ENCODE assay signal across 1 cellular context in the genomic region with DNA sequence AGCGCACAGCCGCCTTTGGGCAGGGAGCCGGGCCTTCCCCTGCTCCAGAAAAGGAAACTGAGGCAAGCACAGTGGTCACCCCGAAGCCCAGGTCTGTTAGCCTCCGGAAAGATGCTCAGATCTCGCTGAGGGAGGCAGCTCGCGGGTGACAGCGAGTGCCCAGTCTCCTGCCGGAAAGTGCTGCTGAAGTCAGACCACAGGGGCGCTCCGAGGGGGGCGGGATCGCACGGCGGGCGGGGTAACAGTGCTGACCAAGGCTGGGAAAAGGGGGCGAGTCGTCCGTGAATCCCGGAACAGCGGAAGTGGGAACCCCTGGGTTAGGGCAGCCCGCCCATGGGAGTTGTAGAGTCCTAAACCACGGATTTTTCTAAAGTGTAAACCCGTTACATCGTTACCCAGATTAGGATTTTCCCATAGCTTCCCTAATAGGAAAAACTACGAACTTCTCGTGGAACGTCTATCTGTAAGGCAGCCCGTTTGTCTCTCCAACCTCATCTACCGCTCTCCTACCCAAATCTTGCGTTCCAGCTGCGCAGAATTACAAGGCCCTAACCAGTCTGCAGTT.
A peak's percentile ranks its signal among the peaks of the same experiment; 100 is the strongest.
TF ChIP-seq lines count a peak whose summit lies in the region.

No MANE protein-coding gene starts in this region.

TF ChIP-seq in HepG2, 621 proteins besides CTCF, POLR2A, EP300 and RAD21 (continued from another document and continues in another):
- TF ChIP-seq, protein P1, sequence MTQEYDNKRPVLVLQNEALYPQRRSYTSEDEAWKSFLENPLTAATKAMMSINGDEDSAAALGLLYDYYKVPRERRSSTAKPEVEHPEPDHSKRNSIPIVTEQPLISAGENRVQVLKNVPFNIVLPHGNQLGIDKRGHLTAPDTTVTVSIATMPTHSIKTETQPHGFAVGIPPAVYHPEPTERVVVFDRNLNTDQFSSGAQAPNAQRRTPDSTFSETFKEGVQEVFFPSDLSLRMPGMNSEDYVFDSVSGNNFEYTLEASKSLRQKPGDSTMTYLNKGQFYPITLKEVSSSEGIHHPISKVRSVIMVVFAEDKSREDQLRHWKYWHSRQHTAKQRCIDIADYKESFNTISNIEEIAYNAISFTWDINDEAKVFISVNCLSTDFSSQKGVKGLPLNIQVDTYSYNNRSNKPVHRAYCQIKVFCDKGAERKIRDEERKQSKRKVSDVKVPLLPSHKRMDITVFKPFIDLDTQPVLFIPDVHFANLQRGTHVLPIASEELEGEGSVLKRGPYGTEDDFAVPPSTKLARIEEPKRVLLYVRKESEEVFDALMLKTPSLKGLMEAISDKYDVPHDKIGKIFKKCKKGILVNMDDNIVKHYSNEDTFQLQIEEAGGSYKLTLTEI (CRISPR knock-in tag; conservative IDR thresholded peaks at IDR 0.05), result no peak
- TF ChIP-seq ZNF546 (CRISPR knock-in tag; conservative IDR thresholded peaks at IDR 0.05) (no peak), RARG (CRISPR knock-in tag; IDR thresholded peaks at IDR 0.05; ENCODE audit: low read depth) (no peak), ZNF446 (CRISPR knock-in tag; IDR thresholded peaks at IDR 0.05) (0 out of 2 replicates have a peak, but pooled peaks have one; percentile 42), XRCC5 (optimal IDR thresholded peaks at IDR 0.05; ENCODE audit: low read length) (no peak), FOXO1 (CRISPR knock-in tag; IDR thresholded peaks at IDR 0.05) (no peak), ZFP37 (CRISPR knock-in tag; IDR thresholded peaks at IDR 0.05; ENCODE audit: borderline replicate concordance) (no peak), ZC3H13 (CRISPR knock-in tag; IDR thresholded peaks at IDR 0.05) (no peak), POLR2AphosphoS5 (IDR thresholded peaks at IDR 0.05; ENCODE audit: low read depth, low read length) (peak; percentile 43; the same call in 1 of the 2 replicates), SNAPC2 (CRISPR knock-in tag; IDR thresholded peaks at IDR 0.05) (no peak), PLRG1 (conservative IDR thresholded peaks at IDR 0.05) (no peak), ZBTB20 (CRISPR knock-in tag; IDR thresholded peaks at IDR 0.05; ENCODE audit: borderline replicate concordance, low read depth) (no peak), NFIC (IDR thresholded peaks at IDR 0.05; ENCODE audit: low read length) (0 out of 2 replicates have a peak, but pooled peaks have one; percentile 19), ZNF589 (CRISPR knock-in tag; conservative IDR thresholded peaks at IDR 0.05) (no peak), GATAD1 (CRISPR knock-in tag; IDR thresholded peaks at IDR 0.05) (no peak), ZNF143 (CRISPR knock-in tag; IDR thresholded peaks at IDR 0.05) (no peak), MLLT10 (CRISPR knock-in tag; IDR thresholded peaks at IDR 0.05) (no peak), ZNF75D (CRISPR knock-in tag; IDR thresholded peaks at IDR 0.05; ENCODE audit: borderline replicate concordance) (no peak), ZNF598 (CRISPR knock-in tag; IDR thresholded peaks at IDR 0.05; ENCODE audit: borderline replicate concordance) (no peak), ZNF549 (CRISPR knock-in tag; IDR thresholded peaks at IDR 0.05) (no peak), ZBTB3 (CRISPR knock-in tag; IDR thresholded peaks at IDR 0.05; ENCODE audit: borderline replicate concordance, low read depth) (no peak), KLF15 (CRISPR knock-in tag; IDR thresholded peaks at IDR 0.05; ENCODE audit: borderline replicate concordance) (no peak; the same call in 1 of the 2 replicates), FIP1L1 (IDR thresholded peaks at IDR 0.05; ENCODE audit: borderline replicate concordance, insufficient read depth, low read depth, low read length) (no peak), CBX2 (IDR thresholded peaks at IDR 0.05; ENCODE audit: low read depth, low read length) (no peak), CBX2 (CRISPR knock-in tag; IDR thresholded peaks at IDR 0.05; ENCODE audit: low read depth) (no peak), ZNF468 (CRISPR knock-in tag; IDR thresholded peaks at IDR 0.05) (no peak), GATAD2A (CRISPR knock-in tag; IDR thresholded peaks at IDR 0.05) (peak; percentile 24; the same call in 1 of the 2 replicates), NFE2L2 (IDR thresholded peaks at IDR 0.05; ENCODE audit: low read length) (no peak), ZNF264 (CRISPR knock-in tag; IDR thresholded peaks at IDR 0.05) (0 out of 2 replicates have a peak, but pooled peaks have one; percentile 20)
- TF ChIP-seq, protein P2, sequence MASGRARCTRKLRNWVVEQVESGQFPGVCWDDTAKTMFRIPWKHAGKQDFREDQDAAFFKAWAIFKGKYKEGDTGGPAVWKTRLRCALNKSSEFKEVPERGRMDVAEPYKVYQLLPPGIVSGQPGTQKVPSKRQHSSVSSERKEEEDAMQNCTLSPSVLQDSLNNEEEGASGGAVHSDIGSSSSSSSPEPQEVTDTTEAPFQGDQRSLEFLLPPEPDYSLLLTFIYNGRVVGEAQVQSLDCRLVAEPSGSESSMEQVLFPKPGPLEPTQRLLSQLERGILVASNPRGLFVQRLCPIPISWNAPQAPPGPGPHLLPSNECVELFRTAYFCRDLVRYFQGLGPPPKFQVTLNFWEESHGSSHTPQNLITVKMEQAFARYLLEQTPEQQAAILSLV (CRISPR knock-in tag; IDR thresholded peaks at IDR 0.05; ENCODE audit: borderline replicate concordance), result no peak
- TF ChIP-seq, protein P3, sequence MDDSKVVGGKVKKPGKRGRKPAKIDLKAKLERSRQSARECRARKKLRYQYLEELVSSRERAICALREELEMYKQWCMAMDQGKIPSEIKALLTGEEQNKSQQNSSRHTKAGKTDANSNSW (CRISPR knock-in tag; IDR thresholded peaks at IDR 0.05; ENCODE audit: borderline replicate concordance), result no peak
- TF ChIP-seq, protein P4, sequence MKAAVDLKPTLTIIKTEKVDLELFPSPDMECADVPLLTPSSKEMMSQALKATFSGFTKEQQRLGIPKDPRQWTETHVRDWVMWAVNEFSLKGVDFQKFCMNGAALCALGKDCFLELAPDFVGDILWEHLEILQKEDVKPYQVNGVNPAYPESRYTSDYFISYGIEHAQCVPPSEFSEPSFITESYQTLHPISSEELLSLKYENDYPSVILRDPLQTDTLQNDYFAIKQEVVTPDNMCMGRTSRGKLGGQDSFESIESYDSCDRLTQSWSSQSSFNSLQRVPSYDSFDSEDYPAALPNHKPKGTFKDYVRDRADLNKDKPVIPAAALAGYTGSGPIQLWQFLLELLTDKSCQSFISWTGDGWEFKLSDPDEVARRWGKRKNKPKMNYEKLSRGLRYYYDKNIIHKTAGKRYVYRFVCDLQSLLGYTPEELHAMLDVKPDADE (CRISPR knock-in tag; IDR thresholded peaks at IDR 0.05), result no peak
- TF ChIP-seq, protein P5, sequence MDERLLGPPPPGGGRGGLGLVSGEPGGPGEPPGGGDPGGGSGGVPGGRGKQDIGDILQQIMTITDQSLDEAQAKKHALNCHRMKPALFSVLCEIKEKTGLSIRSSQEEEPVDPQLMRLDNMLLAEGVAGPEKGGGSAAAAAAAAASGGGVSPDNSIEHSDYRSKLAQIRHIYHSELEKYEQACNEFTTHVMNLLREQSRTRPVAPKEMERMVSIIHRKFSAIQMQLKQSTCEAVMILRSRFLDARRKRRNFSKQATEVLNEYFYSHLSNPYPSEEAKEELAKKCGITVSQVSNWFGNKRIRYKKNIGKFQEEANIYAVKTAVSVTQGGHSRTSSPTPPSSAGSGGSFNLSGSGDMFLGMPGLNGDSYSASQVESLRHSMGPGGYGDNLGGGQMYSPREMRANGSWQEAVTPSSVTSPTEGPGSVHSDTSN (CRISPR knock-in tag; IDR thresholded peaks at IDR 0.05), result no peak
- TF ChIP-seq, protein P6, sequence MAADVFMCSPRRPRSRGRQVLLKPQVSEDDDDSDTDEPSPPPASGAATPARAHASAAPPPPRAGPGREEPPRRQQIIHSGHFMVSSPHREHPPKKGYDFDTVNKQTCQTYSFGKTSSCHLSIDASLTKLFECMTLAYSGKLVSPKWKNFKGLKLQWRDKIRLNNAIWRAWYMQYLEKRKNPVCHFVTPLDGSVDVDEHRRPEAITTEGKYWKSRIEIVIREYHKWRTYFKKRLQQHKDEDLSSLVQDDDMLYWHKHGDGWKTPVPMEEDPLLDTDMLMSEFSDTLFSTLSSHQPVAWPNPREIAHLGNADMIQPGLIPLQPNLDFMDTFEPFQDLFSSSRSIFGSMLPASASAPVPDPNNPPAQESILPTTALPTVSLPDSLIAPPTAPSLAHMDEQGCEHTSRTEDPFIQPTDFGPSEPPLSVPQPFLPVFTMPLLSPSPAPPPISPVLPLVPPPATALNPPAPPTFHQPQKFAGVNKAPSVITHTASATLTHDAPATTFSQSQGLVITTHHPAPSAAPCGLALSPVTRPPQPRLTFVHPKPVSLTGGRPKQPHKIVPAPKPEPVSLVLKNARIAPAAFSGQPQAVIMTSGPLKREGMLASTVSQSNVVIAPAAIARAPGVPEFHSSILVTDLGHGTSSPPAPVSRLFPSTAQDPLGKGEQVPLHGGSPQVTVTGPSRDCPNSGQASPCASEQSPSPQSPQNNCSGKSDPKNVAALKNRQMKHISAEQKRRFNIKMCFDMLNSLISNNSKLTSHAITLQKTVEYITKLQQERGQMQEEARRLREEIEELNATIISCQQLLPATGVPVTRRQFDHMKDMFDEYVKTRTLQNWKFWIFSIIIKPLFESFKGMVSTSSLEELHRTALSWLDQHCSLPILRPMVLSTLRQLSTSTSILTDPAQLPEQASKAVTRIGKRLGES (CRISPR knock-in tag; IDR thresholded peaks at IDR 0.05; ENCODE audit: borderline replicate concordance), result no peak
- TF ChIP-seq, protein P7, sequence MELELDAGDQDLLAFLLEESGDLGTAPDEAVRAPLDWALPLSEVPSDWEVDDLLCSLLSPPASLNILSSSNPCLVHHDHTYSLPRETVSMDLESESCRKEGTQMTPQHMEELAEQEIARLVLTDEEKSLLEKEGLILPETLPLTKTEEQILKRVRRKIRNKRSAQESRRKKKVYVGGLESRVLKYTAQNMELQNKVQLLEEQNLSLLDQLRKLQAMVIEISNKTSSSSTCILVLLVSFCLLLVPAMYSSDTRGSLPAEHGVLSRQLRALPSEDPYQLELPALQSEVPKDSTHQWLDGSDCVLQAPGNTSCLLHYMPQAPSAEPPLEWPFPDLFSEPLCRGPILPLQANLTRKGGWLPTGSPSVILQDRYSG (CRISPR knock-in tag; IDR thresholded peaks at IDR 0.05), result no peak
- TF ChIP-seq, protein P8, sequence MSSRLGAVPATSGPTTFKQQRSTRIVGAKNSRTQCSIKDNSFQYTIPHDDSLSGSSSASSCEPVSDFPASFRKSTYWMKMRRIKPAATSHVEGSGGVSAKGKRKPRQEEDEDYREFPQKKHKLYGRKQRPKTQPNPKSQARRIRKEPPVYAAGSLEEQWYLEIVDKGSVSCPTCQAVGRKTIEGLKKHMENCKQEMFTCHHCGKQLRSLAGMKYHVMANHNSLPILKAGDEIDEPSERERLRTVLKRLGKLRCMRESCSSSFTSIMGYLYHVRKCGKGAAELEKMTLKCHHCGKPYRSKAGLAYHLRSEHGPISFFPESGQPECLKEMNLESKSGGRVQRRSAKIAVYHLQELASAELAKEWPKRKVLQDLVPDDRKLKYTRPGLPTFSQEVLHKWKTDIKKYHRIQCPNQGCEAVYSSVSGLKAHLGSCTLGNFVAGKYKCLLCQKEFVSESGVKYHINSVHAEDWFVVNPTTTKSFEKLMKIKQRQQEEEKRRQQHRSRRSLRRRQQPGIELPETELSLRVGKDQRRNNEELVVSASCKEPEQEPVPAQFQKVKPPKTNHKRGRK (CRISPR knock-in tag; IDR thresholded peaks at IDR 0.05), result no peak
- TF ChIP-seq, protein P9, sequence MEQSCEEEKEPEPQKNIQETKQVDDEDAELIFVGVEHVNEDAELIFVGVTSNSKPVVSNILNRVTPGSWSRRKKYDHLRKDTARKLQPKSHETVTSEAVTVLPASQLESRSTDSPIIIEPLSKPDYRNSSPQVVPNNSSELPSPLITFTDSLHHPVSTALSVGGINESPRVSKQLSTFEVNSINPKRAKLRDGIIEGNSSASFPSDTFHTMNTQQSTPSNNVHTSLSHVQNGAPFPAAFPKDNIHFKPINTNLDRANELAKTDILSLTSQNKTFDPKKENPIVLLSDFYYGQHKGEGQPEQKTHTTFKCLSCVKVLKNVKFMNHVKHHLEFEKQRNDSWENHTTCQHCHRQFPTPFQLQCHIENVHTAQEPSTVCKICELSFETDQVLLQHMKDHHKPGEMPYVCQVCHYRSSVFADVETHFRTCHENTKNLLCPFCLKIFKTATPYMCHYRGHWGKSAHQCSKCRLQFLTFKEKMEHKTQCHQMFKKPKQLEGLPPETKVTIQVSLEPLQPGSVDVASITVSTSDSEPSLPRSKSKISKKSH (CRISPR knock-in tag; IDR thresholded peaks at IDR 0.05; ENCODE audit: borderline replicate concordance), result peak; percentile 96
- TF ChIP-seq, protein P10, sequence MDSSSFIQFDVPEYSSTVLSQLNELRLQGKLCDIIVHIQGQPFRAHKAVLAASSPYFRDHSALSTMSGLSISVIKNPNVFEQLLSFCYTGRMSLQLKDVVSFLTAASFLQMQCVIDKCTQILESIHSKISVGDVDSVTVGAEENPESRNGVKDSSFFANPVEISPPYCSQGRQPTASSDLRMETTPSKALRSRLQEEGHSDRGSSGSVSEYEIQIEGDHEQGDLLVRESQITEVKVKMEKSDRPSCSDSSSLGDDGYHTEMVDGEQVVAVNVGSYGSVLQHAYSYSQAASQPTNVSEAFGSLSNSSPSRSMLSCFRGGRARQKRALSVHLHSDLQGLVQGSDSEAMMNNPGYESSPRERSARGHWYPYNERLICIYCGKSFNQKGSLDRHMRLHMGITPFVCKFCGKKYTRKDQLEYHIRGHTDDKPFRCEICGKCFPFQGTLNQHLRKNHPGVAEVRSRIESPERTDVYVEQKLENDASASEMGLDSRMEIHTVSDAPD (CRISPR knock-in tag; IDR thresholded peaks at IDR 0.05), result no peak
- TF ChIP-seq, protein P11, sequence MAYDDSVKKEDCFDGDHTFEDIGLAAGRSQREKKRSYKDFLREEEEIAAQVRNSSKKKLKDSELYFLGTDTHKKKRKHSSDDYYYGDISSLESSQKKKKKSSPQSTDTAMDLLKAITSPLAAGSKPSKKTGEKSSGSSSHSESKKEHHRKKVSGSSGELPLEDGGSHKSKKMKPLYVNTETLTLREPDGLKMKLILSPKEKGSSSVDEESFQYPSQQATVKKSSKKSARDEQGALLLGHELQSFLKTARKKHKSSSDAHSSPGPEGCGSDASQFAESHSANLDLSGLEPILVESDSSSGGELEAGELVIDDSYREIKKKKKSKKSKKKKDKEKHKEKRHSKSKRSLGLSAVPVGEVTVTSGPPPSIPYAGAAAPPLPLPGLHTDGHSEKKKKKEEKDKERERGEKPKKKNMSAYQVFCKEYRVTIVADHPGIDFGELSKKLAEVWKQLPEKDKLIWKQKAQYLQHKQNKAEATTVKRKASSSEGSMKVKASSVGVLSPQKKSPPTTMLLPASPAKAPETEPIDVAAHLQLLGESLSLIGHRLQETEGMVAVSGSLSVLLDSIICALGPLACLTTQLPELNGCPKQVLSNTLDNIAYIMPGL (CRISPR knock-in tag; IDR thresholded peaks at IDR 0.05; ENCODE audit: borderline replicate concordance in 1 of 2, low read depth in 1 of 2), result peak in 1 of 2 experiments; percentile 27; a peak in 1 of 4 replicates
- TF ChIP-seq, protein P12, sequence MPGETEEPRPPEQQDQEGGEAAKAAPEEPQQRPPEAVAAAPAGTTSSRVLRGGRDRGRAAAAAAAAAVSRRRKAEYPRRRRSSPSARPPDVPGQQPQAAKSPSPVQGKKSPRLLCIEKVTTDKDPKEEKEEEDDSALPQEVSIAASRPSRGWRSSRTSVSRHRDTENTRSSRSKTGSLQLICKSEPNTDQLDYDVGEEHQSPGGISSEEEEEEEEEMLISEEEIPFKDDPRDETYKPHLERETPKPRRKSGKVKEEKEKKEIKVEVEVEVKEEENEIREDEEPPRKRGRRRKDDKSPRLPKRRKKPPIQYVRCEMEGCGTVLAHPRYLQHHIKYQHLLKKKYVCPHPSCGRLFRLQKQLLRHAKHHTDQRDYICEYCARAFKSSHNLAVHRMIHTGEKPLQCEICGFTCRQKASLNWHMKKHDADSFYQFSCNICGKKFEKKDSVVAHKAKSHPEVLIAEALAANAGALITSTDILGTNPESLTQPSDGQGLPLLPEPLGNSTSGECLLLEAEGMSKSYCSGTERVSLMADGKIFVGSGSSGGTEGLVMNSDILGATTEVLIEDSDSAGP (CRISPR knock-in tag; IDR thresholded peaks at IDR 0.05; ENCODE audit: borderline replicate concordance), result no peak; the same call in 1 of the 2 replicates
